Comparison of ENCODE assay signal across 8 cellular contexts in genomic region chr9:20701058-20701457, GRCh38. TPM values are rescaled to one million over a fixed set of nuclear protein-coding genes. Genes with fewer than 3 reads are reported as not detected.
DNase-seq lines count a peak whose midpoint lies in the region; ATAC-seq and TF ChIP-seq lines count a peak whose summit lies in the region.
"Had no signal": no experiment of that assay in that cellular context is flagged by ENCODE, and none has a peak within 500 bp of the region (broad histone marks: within the 10 kb centered on the region; RNA-seq: fewer than 3 reads in every experiment).

No MANE protein-coding gene starts in this region.

- no peak for TF ChIP-seq CTCF in LNCaP clone FGC (IDR thresholded peaks at IDR 0.05; ENCODE audit: control insufficient read depth, extremely low read depth, insufficient read depth)

- H3K4me3 ChIP-seq in LNCaP clone FGC (ENCODE audit: low read depth, low read length), result no peak overlapping the region

- intact Hi-C loops in left ventricle myocardium superior (cut with micrococcal nuclease), result no loop called here

- DNase-seq in LNCaP clone FGC (ENCODE audit: low read depth) (peak; percentile 38), NCI-H524 treated with DMSO at 0.1 percent for 48 hours (lab: John Stamatoyannopoulos, UW) (peak; percentile 21), left ventricle myocardium superior (no peak), renal cortical epithelial cell (ENCODE audit: low read depth) (peak; percentile 61), GM19238 (ENCODE audit: insufficient read length, low spot score) (no peak)
- DNase-seq: activated T-cell treated with anti-CD3 and anti-CD28 coated beads, Interleukin-2, amount 50 U/mL, for 48 hours had no signal

- peak; percentile 79 for ATAC-seq in left ventricle myocardium superior
- no peak for ATAC-seq in GM21825 (IDR thresholded peaks at IDR 0.05; ENCODE audit: unreplicated experiment)
- no peak for ATAC-seq in GM21515 (IDR thresholded peaks at IDR 0.05; ENCODE audit: unreplicated experiment)

RNA-seq across cellular contexts. Expression of gene FOCAD, which starts 17.0 kb away (rescaled TPM):
- total RNA-seq in left ventricle myocardium superior (29.0 TPM), renal cortical epithelial cell (53.5 and 118 TPM in 2 replicates)

Comparison
In these comparisons a context has a peak if more than half of its experiments do, and no peak if none do; other contexts are left out.
1. DNase-seq: peak in LNCaP clone FGC (single experiment), NCI-H524 treated with DMSO at 0.1 percent for 48 hours (single experiment) and renal cortical epithelial cell (single experiment); none in left ventricle myocardium superior (single experiment) and GM19238 (single experiment).